Comparison of ENCODE assay signal across 2 cellular contexts in the genomic region with DNA sequence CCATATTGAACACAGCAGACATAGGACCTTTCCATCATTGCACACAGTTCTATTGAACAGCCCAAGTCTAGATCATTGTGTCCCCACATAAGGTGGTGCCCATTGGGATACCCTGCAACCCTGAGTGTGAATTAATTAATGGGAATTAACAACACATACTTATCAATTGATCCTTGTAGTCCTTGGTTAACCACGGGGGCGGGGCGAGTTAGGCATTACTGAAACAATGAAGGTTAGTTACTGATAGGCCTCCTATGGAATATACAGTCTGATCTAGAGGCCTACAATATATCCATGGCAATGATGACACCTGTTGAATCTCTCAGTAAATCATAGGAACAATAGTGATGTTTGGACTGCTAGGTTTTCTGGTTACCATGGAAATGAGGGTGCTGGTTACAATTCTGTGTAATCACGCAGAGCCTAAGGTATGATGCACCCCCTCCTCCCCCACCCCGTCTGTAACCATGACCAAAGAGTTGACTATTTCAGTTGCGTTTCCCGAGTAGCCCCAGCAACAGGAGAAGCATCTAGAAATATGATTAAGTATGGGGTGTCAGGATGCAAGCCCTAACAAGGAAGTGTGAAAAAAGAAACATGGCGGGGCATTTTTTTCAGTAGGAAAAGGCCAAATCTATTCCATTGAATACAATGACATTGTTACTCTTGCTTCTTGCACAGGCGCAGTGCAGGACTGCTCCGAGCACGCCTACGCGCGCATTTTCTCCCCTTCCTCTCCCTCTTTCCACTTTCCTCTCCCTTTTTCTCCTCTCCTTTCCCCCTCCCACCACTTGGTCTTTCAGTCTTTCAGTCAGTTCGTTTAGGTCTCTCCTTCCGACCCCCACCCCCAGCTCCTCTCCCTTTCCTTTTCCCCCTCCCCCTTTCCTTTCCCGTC.
A peak's percentile ranks its signal among the peaks of the same experiment; 100 is the strongest.
TF ChIP-seq lines count a peak whose summit lies in the region.

No MANE protein-coding gene starts in this region.

TF ChIP-seq in A549, 52 proteins besides CTCF, POLR2A, EP300 and RAD21:
- TF ChIP-seq, protein P1, sequence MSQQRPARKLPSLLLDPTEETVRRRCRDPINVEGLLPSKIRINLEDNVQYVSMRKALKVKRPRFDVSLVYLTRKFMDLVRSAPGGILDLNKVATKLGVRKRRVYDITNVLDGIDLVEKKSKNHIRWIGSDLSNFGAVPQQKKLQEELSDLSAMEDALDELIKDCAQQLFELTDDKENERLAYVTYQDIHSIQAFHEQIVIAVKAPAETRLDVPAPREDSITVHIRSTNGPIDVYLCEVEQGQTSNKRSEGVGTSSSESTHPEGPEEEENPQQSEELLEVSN (IDR thresholded peaks at IDR 0.05; ENCODE audit: borderline replicate concordance, low read depth), result no peak
- TF ChIP-seq FOSL2 (IDR thresholded peaks at IDR 0.05), result no peak
- 0 out of 2 replicates have a peak, but pooled peaks have one; percentile 8 for TF ChIP-seq FOSL2 (CRISPR knock-in tag; IDR thresholded peaks at IDR 0.05)
- no peak for TF ChIP-seq RCOR1 (IDR thresholded peaks at IDR 0.05; ENCODE audit: low read depth, low read length)
- TF ChIP-seq, protein P2, sequence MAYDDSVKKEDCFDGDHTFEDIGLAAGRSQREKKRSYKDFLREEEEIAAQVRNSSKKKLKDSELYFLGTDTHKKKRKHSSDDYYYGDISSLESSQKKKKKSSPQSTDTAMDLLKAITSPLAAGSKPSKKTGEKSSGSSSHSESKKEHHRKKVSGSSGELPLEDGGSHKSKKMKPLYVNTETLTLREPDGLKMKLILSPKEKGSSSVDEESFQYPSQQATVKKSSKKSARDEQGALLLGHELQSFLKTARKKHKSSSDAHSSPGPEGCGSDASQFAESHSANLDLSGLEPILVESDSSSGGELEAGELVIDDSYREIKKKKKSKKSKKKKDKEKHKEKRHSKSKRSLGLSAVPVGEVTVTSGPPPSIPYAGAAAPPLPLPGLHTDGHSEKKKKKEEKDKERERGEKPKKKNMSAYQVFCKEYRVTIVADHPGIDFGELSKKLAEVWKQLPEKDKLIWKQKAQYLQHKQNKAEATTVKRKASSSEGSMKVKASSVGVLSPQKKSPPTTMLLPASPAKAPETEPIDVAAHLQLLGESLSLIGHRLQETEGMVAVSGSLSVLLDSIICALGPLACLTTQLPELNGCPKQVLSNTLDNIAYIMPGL (CRISPR knock-in tag; IDR thresholded peaks at IDR 0.05; ENCODE audit: borderline replicate concordance), result no peak
TF ChIP-seq in A549: peak in this region for 1.

TF ChIP-seq in SK-N-SH, 30 proteins besides CTCF, POLR2A, EP300 and RAD21 (continued from another document):
- TF ChIP-seq NRF1 (IDR thresholded peaks at IDR 0.05; ENCODE audit: low read depth, low read length) (peak; percentile 71; the same call in 1 of the 2 replicates), RXRA (IDR thresholded peaks at IDR 0.05; ENCODE audit: borderline replicate concordance, low read depth) (no peak)
